Comparison of ENCODE assay signal across 17 cellular contexts in genomic region chr2:239392072-239392357, GRCh38. TPM values are rescaled to one million over a fixed set of nuclear protein-coding genes. Genes with fewer than 3 reads are reported as not detected.
A peak's percentile ranks its signal among the peaks of the same experiment; 100 is the strongest.
DNase-seq lines count a peak whose midpoint lies in the region; ATAC-seq and TF ChIP-seq lines count a peak whose summit lies in the region.
"Had no signal": no experiment of that assay in that cellular context is flagged by ENCODE, and none has a peak within 500 bp of the region (broad histone marks: within the 10 kb centered on the region; RNA-seq: fewer than 3 reads in every experiment).

No MANE protein-coding gene starts in this region.

- no peak for TF ChIP-seq CTCF in glutamatergic neuron (IDR thresholded peaks at IDR 0.05; ENCODE audit: partially characterized antibody, unreplicated experiment)
- TF ChIP-seq CTCF in MM.1S (IDR thresholded peaks at IDR 0.05; ENCODE audit: low read length), result no peak

- H3K9ac ChIP-seq in MM.1S (ENCODE audit: low read length), result no peak overlapping the region

- H3K27me3 ChIP-seq in H7 (ENCODE audit: control insufficient read depth, insufficient read depth, low read length), result no peaks in the 10 kb centered on the region
- H3K27me3 ChIP-seq in MM.1S (replicated peaks; ENCODE audit: insufficient read depth, low read length), result no peaks in the 10 kb centered on the region

- no peaks in the 10 kb centered on the region for H3K36me3 ChIP-seq in H7 (replicated peaks; ENCODE audit: control insufficient read depth, insufficient read depth, low read length)
- no peaks in the 10 kb centered on the region for H3K36me3 ChIP-seq in MM.1S (replicated peaks; ENCODE audit: insufficient read depth, low read length)

- peaks cover 5% of the 10 kb centered on the region for H3K9me3 Mint-ChIP-seq in glutamatergic neuron (ENCODE audit: unreplicated experiment)
- H3K9me3 Mint-ChIP-seq: CD8-positive, alpha-beta T cell; HFFc6 had no signal

- H3K27ac ChIP-seq in MM.1S (ENCODE audit: low read length), result no peak overlapping the region
- H3K27ac ChIP-seq: 22Rv1, HL-60 had no signal

- peaks cover 3% of the 10 kb centered on the region for H3K27me3 Mint-ChIP-seq in glutamatergic neuron (ENCODE audit: unreplicated experiment)

- no peaks in the 10 kb centered on the region for H3K9me3 ChIP-seq in MM.1S (replicated peaks; ENCODE audit: insufficient read depth, low read length)

- peak; percentile 10 for DNase-seq in activated CD8-positive, alpha-beta memory T cell treated with anti-CD3 and anti-CD28 coated beads, Interleukin-2, amount 50 U/mL, for 4 hours
- no peak for DNase-seq in activated CD8-positive, alpha-beta memory T cell treated with anti-CD3 and anti-CD28 coated beads, Interleukin-2, amount 50 U/mL, for 48 hours
- DNase-seq in H7, result peak; percentile 49
- peak; percentile 10 for DNase-seq in glutamatergic neuron
- DNase-seq in sciatic nerve (ENCODE audit: low spot score), result peak; percentile 46
- no peak for DNase-seq in MM.1S
- no peak for DNase-seq in NCI-H69 (lab: John Stamatoyannopoulos, UW)
- no peak for DNase-seq in NCI-H2107 (lab: John Stamatoyannopoulos, UW)
- DNase-seq: CD8-positive, alpha-beta T cell; COR-L47; GF-D8; GOT3; HCEC 1CT; HFFc6 had no signal

- no peaks in the 10 kb centered on the region for H3F3A ChIP-seq in MM.1S (ENCODE audit: insufficient read depth, low read length)

- H2AFZ ChIP-seq in MM.1S (ENCODE audit: low read length), result no peak overlapping the region

- peaks cover 31% of the 10 kb centered on the region for H3K4me1 Mint-ChIP-seq in glutamatergic neuron (ENCODE audit: low read depth, unreplicated experiment)

- H4K20me1 ChIP-seq in MM.1S (ENCODE audit: insufficient read depth, low read length), result no peaks in the 10 kb centered on the region

- H3K4me3 ChIP-seq in H7 (ENCODE audit: insufficient read depth, low read depth, low read length) (no peak overlapping the region), MM.1S (ENCODE audit: low read length) (no peak overlapping the region)

- no peak for ATAC-seq in sciatic nerve
- ATAC-seq: CD8-positive, alpha-beta T cell had no signal

- H3K4me2 ChIP-seq in MM.1S (ENCODE audit: low read depth, low read length), result no peak overlapping the region

- no peak overlapping the region for H3K27ac Mint-ChIP-seq in glutamatergic neuron (ENCODE audit: unreplicated experiment)
- H3K27ac Mint-ChIP-seq: CD8-positive, alpha-beta T cell; HFFc6 had no signal

- peaks cover 76% of the 10 kb centered on the region for H3K79me2 ChIP-seq in MM.1S (ENCODE audit: low read length)

- H3K9me2 ChIP-seq in MM.1S (replicated peaks; ENCODE audit: insufficient read depth, low read length), result no peaks in the 10 kb centered on the region

- H3K36me3 Mint-ChIP-seq in glutamatergic neuron (ENCODE audit: unreplicated experiment), result peaks cover 4% of the 10 kb centered on the region

- H3K4me3 Mint-ChIP-seq in glutamatergic neuron (ENCODE audit: unreplicated experiment), result no peak overlapping the region
- H3K4me3 Mint-ChIP-seq: CD14-positive monocyte; CD8-positive, alpha-beta T cell; HFFc6 had no signal

- intact Hi-C loops in sciatic nerve (cut with DNase I), result no loop called here

- H3K4me1 ChIP-seq in MM.1S (ENCODE audit: low read length), result no peaks in the 10 kb centered on the region

RNA-seq across cellular contexts. Expression of gene HDAC4, which starts 8.8 kb away (rescaled TPM):
- 18.1 and 28.5 TPM in 2 replicates for total RNA-seq in H7 (2014; rRNA removed; shearing (Covaris generic))
- total RNA-seq in glutamatergic neuron (ENCODE audit: unreplicated experiment) (90.6 TPM), sciatic nerve (99.5 TPM)

Comparison
In these comparisons a context has a peak if more than half of its experiments do, and no peak if none do; other contexts are left out.
1. DNase-seq: peak in activated CD8-positive, alpha-beta memory T cell treated with anti-CD3 and anti-CD28 coated beads, Interleukin-2, amount 50 U/mL, for 4 hours (single experiment), H7 (single experiment), glutamatergic neuron (single experiment) and sciatic nerve (single experiment); none in activated CD8-positive, alpha-beta memory T cell treated with anti-CD3 and anti-CD28 coated beads, Interleukin-2, amount 50 U/mL, for 48 hours (single experiment), MM.1S (single experiment), NCI-H69 (single experiment) and NCI-H2107 (single experiment).